ENCODE assay signal across 1 cellular context in genomic region chr4:68948044-68948743, GRCh38.
TF ChIP-seq lines count a peak whose summit lies in the region.

No MANE protein-coding gene starts in this region.

TF ChIP-seq in HepG2, 621 proteins besides CTCF, POLR2A, EP300 and RAD21 (continued from another document and continues in another):
- TF ChIP-seq ZNF770 (CRISPR knock-in tag; IDR thresholded peaks at IDR 0.05), result peak; percentile 96
- no peak for TF ChIP-seq ZNF577 (CRISPR knock-in tag; IDR thresholded peaks at IDR 0.05; ENCODE audit: borderline replicate concordance, low read depth)
- no peak for TF ChIP-seq ZFP36L2 (CRISPR knock-in tag; IDR thresholded peaks at IDR 0.05)
- TF ChIP-seq GATA4 (IDR thresholded peaks at IDR 0.05; ENCODE audit: borderline replicate concordance, low read depth), result no peak
- TF ChIP-seq MED1 (CRISPR knock-in tag; IDR thresholded peaks at IDR 0.05), result peak; percentile 75
- TF ChIP-seq ATAD3A (CRISPR knock-in tag; IDR thresholded peaks at IDR 0.05), result no peak
- TF ChIP-seq ZFP82 (CRISPR knock-in tag; IDR thresholded peaks at IDR 0.05; ENCODE audit: borderline replicate concordance), result no peak
- TF ChIP-seq ZNF749 (CRISPR knock-in tag; IDR thresholded peaks at IDR 0.05; ENCODE audit: borderline replicate concordance), result no peak
- peak; percentile 6; the same call in 1 of the 2 replicates for TF ChIP-seq SSRP1 (CRISPR knock-in tag; IDR thresholded peaks at IDR 0.05)
- TF ChIP-seq ZNF572 (CRISPR knock-in tag; IDR thresholded peaks at IDR 0.05), result no peak
- TF ChIP-seq ATF1 (CRISPR knock-in tag; IDR thresholded peaks at IDR 0.05), result peak; percentile 42; the same call in 1 of the 2 replicates
- no peak for TF ChIP-seq SNRNP70 (IDR thresholded peaks at IDR 0.05; ENCODE audit: low read depth, low read length)
- TF ChIP-seq ZBTB46 (CRISPR knock-in tag; IDR thresholded peaks at IDR 0.05; ENCODE audit: borderline replicate concordance), result no peak
- no peak for TF ChIP-seq ZNF432 (CRISPR knock-in tag; IDR thresholded peaks at IDR 0.05; ENCODE audit: borderline replicate concordance)
- no peak for TF ChIP-seq SP140L (CRISPR knock-in tag; IDR thresholded peaks at IDR 0.05; ENCODE audit: borderline replicate concordance)
- TF ChIP-seq MTA1 (CRISPR knock-in tag; IDR thresholded peaks at IDR 0.05; ENCODE audit: borderline replicate concordance), result no peak
- TF ChIP-seq SIX1 (CRISPR knock-in tag; IDR thresholded peaks at IDR 0.05; ENCODE audit: borderline replicate concordance), result no peak
- no peak for TF ChIP-seq THAP7 (CRISPR knock-in tag; IDR thresholded peaks at IDR 0.05)
- TF ChIP-seq ZNF260 (CRISPR knock-in tag; IDR thresholded peaks at IDR 0.05; ENCODE audit: borderline replicate concordance, low read depth), result no peak
- no peak for TF ChIP-seq IKZF5 (CRISPR knock-in tag; IDR thresholded peaks at IDR 0.05)
- peak; percentile 52 for TF ChIP-seq ERF (CRISPR knock-in tag; IDR thresholded peaks at IDR 0.05)
- TF ChIP-seq GTF3A (CRISPR knock-in tag; conservative IDR thresholded peaks at IDR 0.05), result no peak
- TF ChIP-seq CREB1 (IDR thresholded peaks at IDR 0.05), result no peak
- no peak for TF ChIP-seq CREB1 (CRISPR knock-in tag; IDR thresholded peaks at IDR 0.05)
- no peak for TF ChIP-seq ZNF557 (CRISPR knock-in tag; IDR thresholded peaks at IDR 0.05)
- no peak for TF ChIP-seq ZNF441 (CRISPR knock-in tag; IDR thresholded peaks at IDR 0.05; ENCODE audit: borderline replicate concordance)
- no peak for TF ChIP-seq HES4 (CRISPR knock-in tag; IDR thresholded peaks at IDR 0.05; ENCODE audit: borderline replicate concordance)
- TF ChIP-seq GLMP (CRISPR knock-in tag; IDR thresholded peaks at IDR 0.05; ENCODE audit: borderline replicate concordance), result no peak
- no peak for TF ChIP-seq RBM22 (optimal IDR thresholded peaks at IDR 0.05; ENCODE audit: low read length)
- TF ChIP-seq PHF5A (CRISPR knock-in tag; IDR thresholded peaks at IDR 0.05; ENCODE audit: low read depth, unreplicated experiment), result no peak
- peak; percentile 61; the same call in 1 of the 2 replicates for TF ChIP-seq FOXK1 (CRISPR knock-in tag; IDR thresholded peaks at IDR 0.05; ENCODE audit: borderline replicate concordance, low read depth)
- TF ChIP-seq ZNF839 (CRISPR knock-in tag; IDR thresholded peaks at IDR 0.05; ENCODE audit: borderline replicate concordance), result no peak
- TF ChIP-seq SNAI1 (CRISPR knock-in tag; IDR thresholded peaks at IDR 0.05; ENCODE audit: borderline replicate concordance), result no peak
- 0 out of 2 replicates have a peak, but pooled peaks have one; percentile 14 for TF ChIP-seq ZMYM3 (CRISPR knock-in tag; IDR thresholded peaks at IDR 0.05)
- no peak for TF ChIP-seq ZNF790 (CRISPR knock-in tag; IDR thresholded peaks at IDR 0.05; ENCODE audit: borderline replicate concordance)
- TF ChIP-seq ARNTL (CRISPR knock-in tag; IDR thresholded peaks at IDR 0.05), result no peak
- no peak for TF ChIP-seq SRF (IDR thresholded peaks at IDR 0.05; ENCODE audit: low read depth, low read length)
- TF ChIP-seq NCOA5 (CRISPR knock-in tag; IDR thresholded peaks at IDR 0.05), result no peak
- no peak for TF ChIP-seq ZC3H4 (CRISPR knock-in tag; IDR thresholded peaks at IDR 0.05; ENCODE audit: borderline replicate concordance)
- TF ChIP-seq KLF16 (CRISPR knock-in tag; IDR thresholded peaks at IDR 0.05), result peak in 1 of 2 experiments; percentile 84; a peak in 2 of 4 replicates
- no peak for TF ChIP-seq CHD4 (IDR thresholded peaks at IDR 0.05; ENCODE audit: borderline replicate concordance, low read length)
- TF ChIP-seq ZHX2 (IDR thresholded peaks at IDR 0.05; ENCODE audit: low read depth), result no peak
- TF ChIP-seq ZHX2 (CRISPR knock-in tag; IDR thresholded peaks at IDR 0.05; ENCODE audit: borderline replicate concordance), result no peak
- TF ChIP-seq REPIN1 (CRISPR knock-in tag; IDR thresholded peaks at IDR 0.05; ENCODE audit: borderline replicate concordance, low read depth), result no peak
- TF ChIP-seq ATF7 (IDR thresholded peaks at IDR 0.05), result 0 out of 2 replicates have a peak, but pooled peaks have one; percentile 11
- TF ChIP-seq ATF7 (CRISPR knock-in tag; IDR thresholded peaks at IDR 0.05), result no peak
- TF ChIP-seq BCL3 (CRISPR knock-in tag; IDR thresholded peaks at IDR 0.05), result no peak
- TF ChIP-seq ZNF331 (CRISPR knock-in tag; IDR thresholded peaks at IDR 0.05), result 0 out of 2 replicates have a peak, but pooled peaks have one; percentile 17
- TF ChIP-seq ZNF468 (CRISPR knock-in tag; IDR thresholded peaks at IDR 0.05), result no peak
- TF ChIP-seq BRD4 (CRISPR knock-in tag; IDR thresholded peaks at IDR 0.05), result no peak
- TF ChIP-seq RARA (CRISPR knock-in tag; IDR thresholded peaks at IDR 0.05), result peak; percentile 69; the same call in 1 of the 2 replicates
- peak; percentile 87 for TF ChIP-seq FOXA3 (CRISPR knock-in tag; IDR thresholded peaks at IDR 0.05)
- peak; percentile 68 for TF ChIP-seq SAP130 (CRISPR knock-in tag; IDR thresholded peaks at IDR 0.05; ENCODE audit: low read depth)
- peak; percentile 31 for TF ChIP-seq ASH2L (IDR thresholded peaks at IDR 0.05; ENCODE audit: insufficient read length, low read depth, low read length)
- no peak for TF ChIP-seq SMAD1 (CRISPR knock-in tag; IDR thresholded peaks at IDR 0.05; ENCODE audit: borderline replicate concordance, low read depth)
- no peak for TF ChIP-seq MZF1 (CRISPR knock-in tag; IDR thresholded peaks at IDR 0.05; ENCODE audit: borderline replicate concordance)
- TF ChIP-seq GRHL1 (CRISPR knock-in tag; conservative IDR thresholded peaks at IDR 0.05), result no peak
- no peak for TF ChIP-seq U2AF1 (optimal IDR thresholded peaks at IDR 0.05; ENCODE audit: low read depth, low read length)
- no peak for TF ChIP-seq ZZZ3 (CRISPR knock-in tag; IDR thresholded peaks at IDR 0.05; ENCODE audit: borderline replicate concordance)
- TF ChIP-seq SRSF1 (optimal IDR thresholded peaks at IDR 0.05; ENCODE audit: low read depth, low read length), result no peak
